16 cellular contexts compared by ENCODE assay signal in the genomic region with DNA sequence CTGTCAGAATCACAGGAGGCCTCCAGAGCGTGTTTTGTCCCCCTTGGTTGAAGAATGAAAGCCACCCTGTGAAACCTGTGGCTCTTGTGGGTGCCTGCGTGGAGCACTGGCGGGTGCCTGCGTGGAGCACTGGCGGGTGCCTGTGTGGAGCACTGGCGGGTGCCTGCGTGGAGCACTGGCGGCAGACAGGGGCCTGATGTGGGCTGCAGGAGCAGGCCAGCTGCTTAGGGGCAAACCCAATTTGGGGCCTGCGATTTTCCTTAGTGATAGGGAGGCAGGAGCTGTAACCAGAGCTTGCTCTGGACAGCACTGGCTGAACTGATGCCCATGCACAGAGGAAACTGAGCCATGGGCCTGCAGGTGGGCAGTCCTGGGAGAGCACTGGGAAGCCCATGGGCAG. TPM values are rescaled to one million over a fixed set of nuclear protein-coding genes. Genes with fewer than 3 reads are reported as not detected.
A peak's percentile ranks its signal among the peaks of the same experiment; 100 is the strongest.
DNase-seq lines count a peak whose midpoint lies in the region; TF ChIP-seq lines count a peak whose summit lies in the region.
"Had no signal": no experiment of that assay in that cellular context is flagged by ENCODE, and none has a peak within 500 bp of the region (broad histone marks: within the 10 kb centered on the region; RNA-seq: fewer than 3 reads in every experiment).

No MANE protein-coding gene starts in this region.

- H3K4me3 Mint-ChIP-seq in chondrocyte (ENCODE audit: unreplicated experiment): no peak overlapping the region
- H3K4me3 Mint-ChIP-seq in osteocyte (ENCODE audit: unreplicated experiment): no peak overlapping the region
- H3K4me3 Mint-ChIP-seq: CD4-positive, CD25-positive, alpha-beta regulatory T cell; GM23338 had no signal

- peaks cover 4% of the 10 kb centered on the region for H3K36me3 Mint-ChIP-seq in chondrocyte (ENCODE audit: low read depth)
- peaks cover 11% of the 10 kb centered on the region for H3K36me3 Mint-ChIP-seq in osteocyte (ENCODE audit: unreplicated experiment)
- H3K36me3 Mint-ChIP-seq: CD4-positive, CD25-positive, alpha-beta regulatory T cell; CD8-positive, alpha-beta memory T cell had no signal

- TF ChIP-seq CTCF in chondrocyte (IDR thresholded peaks at IDR 0.05) (no peak), osteocyte (IDR thresholded peaks at IDR 0.05) (no peak)

- H3K27ac Mint-ChIP-seq in chondrocyte (ENCODE audit: unreplicated experiment) (peak overlapping the region; percentile 63), osteocyte (ENCODE audit: unreplicated experiment) (peak overlapping the region; percentile 15)
- H3K27ac Mint-ChIP-seq: CD4-positive, CD25-positive, alpha-beta regulatory T cell; CD8-positive, alpha-beta memory T cell; GM23338 had no signal

- no peaks in the 10 kb centered on the region for H3K27me3 Mint-ChIP-seq in chondrocyte (ENCODE audit: low read depth)
- H3K27me3 Mint-ChIP-seq in osteocyte (ENCODE audit: unreplicated experiment): no peaks in the 10 kb centered on the region

- H3K9me3 Mint-ChIP-seq in chondrocyte (ENCODE audit: low read depth): no peaks in the 10 kb centered on the region
- no peaks in the 10 kb centered on the region for H3K9me3 Mint-ChIP-seq in osteocyte (ENCODE audit: unreplicated experiment)
- H3K9me3 Mint-ChIP-seq: GM23338 had no signal

- peaks cover 28% of the 10 kb centered on the region for H3K4me1 Mint-ChIP-seq in chondrocyte (ENCODE audit: low read depth)
- H3K4me1 Mint-ChIP-seq in osteocyte (ENCODE audit: unreplicated experiment): peaks cover 25% of the 10 kb centered on the region
- H3K4me1 Mint-ChIP-seq: CD4-positive, CD25-positive, alpha-beta regulatory T cell; CD8-positive, alpha-beta memory T cell; GM23338 had no signal

- DNase-seq in COLO668 (lab: John Stamatoyannopoulos, UW; ENCODE audit: unreplicated experiment) (peak; percentile 71), NCI-H69 (lab: John Stamatoyannopoulos, UW) (peak; percentile 70), chondrocyte (ENCODE audit: low spot score) (no peak), osteocyte (ENCODE audit: extremely low spot score, unreplicated experiment) (no peak), AG20443 (ENCODE audit: low spot score) (no peak), ecto neural progenitor cell (ENCODE audit: low spot score) (no peak), NCI-H774 (lab: John Stamatoyannopoulos, UW) (no peak)
- DNase-seq: BE2C; C1 segment of cervical spinal cord; Caco-2; CD4-positive, CD25-positive, alpha-beta regulatory T cell; CD8-positive, alpha-beta memory T cell; GDM1; HCEC 1CT; IMR-90 had no signal

RNA-seq across cellular contexts. Expression of gene ARHGEF7, which starts 24.3 kb away (rescaled TPM):
- 96.8 to 138 TPM (median 137 TPM) in 3 replicates for total RNA-seq in chondrocyte
- 119 and 125 TPM in 2 replicates for total RNA-seq in osteocyte

Comparison
In these comparisons a context has a peak if more than half of its experiments do, and no peak if none do; other contexts are left out.
1. DNase-seq: peak in COLO668 (single experiment) and NCI-H69 (single experiment); none in chondrocyte (single experiment), osteocyte (single experiment), AG20443 (single experiment), ecto neural progenitor cell (single experiment) and NCI-H774 (single experiment).